ENCODE assay signal across 8 cellular contexts in genomic region chr1:200670215-200671118, GRCh38. TPM values are rescaled to one million over a fixed set of nuclear protein-coding genes. Genes with fewer than 3 reads are reported as not detected.
DNase-seq lines count a peak whose midpoint lies in the region; ATAC-seq and TF ChIP-seq lines count a peak whose summit lies in the region.

No MANE protein-coding gene starts in this region.

- H3K27me3 ChIP-seq in ACC112 (ENCODE audit: insufficient read depth, low read length), result no peaks in the 10 kb centered on the region

- H3K27me3 Mint-ChIP-seq in activated CD8-positive, alpha-beta T cell treated with anti-CD3 and anti-CD28 coated beads for 36 hours, result no peaks in the 10 kb centered on the region

- peak overlapping the region; percentile 100 for H3K27ac ChIP-seq in ACC112 (ENCODE audit: low read depth, low read length)

- peaks cover 38% of the 10 kb centered on the region for H3K4me1 Mint-ChIP-seq in activated CD8-positive, alpha-beta T cell treated with anti-CD3 and anti-CD28 coated beads for 36 hours (ENCODE audit: low read depth)

- intact Hi-C loops in activated CD8-positive, alpha-beta T cell treated with anti-CD3 and anti-CD28 coated beads for 36 hours (cut with micrococcal nuclease), result loop anchor here (2.0 kb wide), 1 partner anchor 50 kb away; the partner anchor contains the start of gene KIF14

- peak overlapping the region; percentile 94 for H3K4me3 Mint-ChIP-seq in activated CD8-positive, alpha-beta T cell treated with anti-CD3 and anti-CD28 coated beads for 36 hours

- peak; percentile 12 for ATAC-seq in HG02884 (IDR thresholded peaks at IDR 0.05; ENCODE audit: unreplicated experiment)
- peak; percentile 6 for ATAC-seq in activated CD8-positive, alpha-beta T cell treated with anti-CD3 and anti-CD28 coated beads for 36 hours

- H3K4me1 ChIP-seq in ACC112 (ENCODE audit: control insufficient read depth, insufficient read depth, low read length, unreplicated experiment), result peaks cover 26% of the 10 kb centered on the region

- no peak for TF ChIP-seq CTCF in GM12864 (IDR thresholded peaks at IDR 0.05; ENCODE audit: low read depth, low read length, missing control alignments)
- TF ChIP-seq CTCF in activated CD8-positive, alpha-beta T cell treated with anti-CD3 and anti-CD28 coated beads for 36 hours (IDR thresholded peaks at IDR 0.05), result no peak

- H3K27ac Mint-ChIP-seq in activated CD8-positive, alpha-beta T cell treated with anti-CD3 and anti-CD28 coated beads for 36 hours, result peak overlapping the region; percentile 94

- POLR2A ChIA-PET in activated CD8-positive, alpha-beta T cell treated with anti-CD3 and anti-CD28 coated beads for 36 hours (lab: Charles Lee), result interaction anchor here (0.6 to 2.3 kb wide), 15 partner anchors 11 to 379 kb away, joined by 3 to 14 read pairs (median 4); partner anchors contain the start of genes CAMSAP2 and KIF14

- peaks cover 9% of the 10 kb centered on the region for H3K36me3 Mint-ChIP-seq in activated CD8-positive, alpha-beta T cell treated with anti-CD3 and anti-CD28 coated beads for 36 hours (ENCODE audit: low read depth)

- H3K4me3 ChIP-seq in ACC112 (ENCODE audit: low read depth, low read length) (peak overlapping the region; percentile 81), GM12864 (ENCODE audit: low read depth, low read length) (peak overlapping the region; percentile 95)

- DNase-seq in GM12864 (ENCODE audit: low read depth) (no peak), NCI-H2196 (lab: John Stamatoyannopoulos, UW; ENCODE audit: unreplicated experiment) (peak; percentile 48), glomerular endothelial cell (ENCODE audit: extremely low read depth, low read depth, low spot score) (peak; percentile 33), nucleus accumbens (lab: John Stamatoyannopoulos, UW) (peak in 33 of 56 donors; percentile 2 to 81 (median 55)), GM03348 (ENCODE audit: low spot score) (no peak)
- peak; percentile 24 for DNase-seq in activated CD8-positive, alpha-beta T cell treated with anti-CD3 and anti-CD28 coated beads for 36 hours

- H3K36me3 ChIP-seq in ACC112 (ENCODE audit: insufficient read depth, low read length), result peaks cover 6% of the 10 kb centered on the region; the same call in 1 of the 2 replicates

- H2AFZ ChIP-seq in ACC112 (ENCODE audit: low read length, unreplicated experiment), result peak overlapping the region; percentile 11

- H3K9me3 Mint-ChIP-seq in activated CD8-positive, alpha-beta T cell treated with anti-CD3 and anti-CD28 coated beads for 36 hours, result no peaks in the 10 kb centered on the region

- CTCF ChIA-PET in activated CD8-positive, alpha-beta T cell treated with anti-CD3 and anti-CD28 coated beads for 36 hours (lab: Charles Lee), result interaction anchor here (0.6 to 4.5 kb wide), 11 partner anchors 9 to 448 kb away, joined by 3 to 38 read pairs (median 3); no protein-coding TSS in a partner anchor

- H3K79me2 ChIP-seq in ACC112 (ENCODE audit: control insufficient read depth, insufficient read depth, low read length, unreplicated experiment), result peaks cover 15% of the 10 kb centered on the region

RNA-seq across cellular contexts. Expression of gene DDX59, which starts 0.8 kb away (rescaled TPM):
- total RNA-seq in activated CD8-positive, alpha-beta T cell treated with anti-CD3 and anti-CD28 coated beads for 36 hours, result 10 to 100 TPM; 22.5 to 23.8 TPM
- total RNA-seq in glomerular endothelial cell, result 8.9 and 17.9 TPM in 2 replicates

RNA-seq across cellular contexts. Expression of gene KIF14, which starts 49.9 kb away (rescaled TPM):
- total RNA-seq in activated CD8-positive, alpha-beta T cell treated with anti-CD3 and anti-CD28 coated beads for 36 hours, result 10 to 100 TPM; 13.7 to 13.9 TPM
- total RNA-seq in glomerular endothelial cell, result 2.8 and 3.6 TPM in 2 replicates

Comparison
In these comparisons a context has a peak if more than half of its experiments do, and no peak if none do; other contexts are left out.
1. DNase-seq: peak in NCI-H2196 (single experiment), activated CD8-positive, alpha-beta T cell treated with anti-CD3 and anti-CD28 coated beads for 36 hours (single experiment), glomerular endothelial cell (single experiment) and nucleus accumbens (33 of 56); none in GM12864 (single experiment) and GM03348 (single experiment).